In genomic region chr4:54498661-54499111, GRCh38 we compare ENCODE assay signal across 12 cellular contexts.
DNase-seq lines count a peak whose midpoint lies in the region; ATAC-seq and TF ChIP-seq lines count a peak whose summit lies in the region.
"Had no signal": no experiment of that assay in that cellular context is flagged by ENCODE, and none has a peak within 500 bp of the region (broad histone marks: within the 10 kb centered on the region; RNA-seq: fewer than 3 reads in every experiment).

No MANE protein-coding gene starts in this region.

- H3K9me2 ChIP-seq in SK-N-SH, result no peaks in the 10 kb centered on the region

- peak overlapping the region; percentile 75 for H3K27ac Mint-ChIP-seq in HFFc6

- peaks cover 10% of the 10 kb centered on the region for H3F3A ChIP-seq in SK-N-SH (replicated peaks; ENCODE audit: insufficient read depth)

- H3K4me3 ChIP-seq in SK-N-SH (ENCODE audit: low read depth in 2 of 2, low read length in 1 of 2), result no peak overlapping the region
- no peak overlapping the region for H3K4me3 ChIP-seq in skeletal muscle satellite cell (ENCODE audit: low read length)
- H3K4me3 ChIP-seq: ascending aorta, lower lobe of right lung, tibial nerve had no signal

- peaks cover 45% of the 10 kb centered on the region for H3K4me1 Mint-ChIP-seq in HFFc6 (ENCODE audit: low read depth)

- TF ChIP-seq RAD21 in SK-N-SH (IDR thresholded peaks at IDR 0.05; ENCODE audit: low read length), result no peak

- peaks cover 8% of the 10 kb centered on the region; the same call in 1 of the 2 replicates for H3K27me3 Mint-ChIP-seq in HFFc6 (ENCODE audit: insufficient read depth)

- TF ChIP-seq EP300 in SK-N-SH (IDR thresholded peaks at IDR 0.05; ENCODE audit: borderline replicate concordance in 1 of 2, low read depth in 1 of 2, low read length in 1 of 2), result no peak

- CTCF ChIA-PET in SK-N-SH (lab: Yijun Ruan, JAX), result interaction anchor here (0.7 to 1.1 kb wide), 2 partner anchors 28 to 474 kb away, joined by 3 read pairs; no protein-coding TSS in a partner anchor

- H3K27ac ChIP-seq in SK-N-SH (ENCODE audit: low read depth in 2 of 2, low read length in 1 of 2), result peak overlapping the region in 1 of 2 experiments; percentile 73; a peak in 2 of 4 replicates
- H3K27ac ChIP-seq: ascending aorta, lower lobe of right lung, tibial nerve had no signal

- ATAC-seq in GM21723 (IDR thresholded peaks at IDR 0.05; ENCODE audit: unreplicated experiment) (no peak), HG03159 (IDR thresholded peaks at IDR 0.05; ENCODE audit: unreplicated experiment) (no peak)
- ATAC-seq: lower lobe of right lung had no signal

- H3K36me3 Mint-ChIP-seq in HFFc6 (ENCODE audit: low read depth), result no peaks in the 10 kb centered on the region; the same call in 1 of the 2 replicates

- H3K79me2 ChIP-seq in SK-N-SH (ENCODE audit: insufficient read depth), result no peaks in the 10 kb centered on the region

- H3K36me3 ChIP-seq in SK-N-SH (replicated peaks in 1 of 2; ENCODE audit: control insufficient read depth in 1 of 2, insufficient read depth in 2 of 2, low read length in 1 of 2) (no peaks in the 10 kb centered on the region), skeletal muscle satellite cell (ENCODE audit: insufficient read depth, low read length) (no peaks in the 10 kb centered on the region)
- H3K36me3 ChIP-seq: ascending aorta, lower lobe of right lung, tibial nerve had no signal

- H3K27me3 ChIP-seq in SK-N-SH (ENCODE audit: insufficient read depth) (no peaks in the 10 kb centered on the region), skeletal muscle satellite cell (ENCODE audit: control insufficient read depth, insufficient read depth, low read length) (no peaks in the 10 kb centered on the region)
- H3K27me3 ChIP-seq: ascending aorta, tibial nerve had no signal

- no peak overlapping the region for H3K4me3 Mint-ChIP-seq in HFFc6

- DNase-seq in HFFc6 (peak; percentile 60), SK-N-SH (no peak), fibroblast of peridontal ligament (ENCODE audit: extremely low read depth) (peak; percentile 70), NCI-H1930 (lab: John Stamatoyannopoulos, UW) (no peak), NCI-H2081 treated with DMSO at 0.1 percent for 48 hours (lab: John Stamatoyannopoulos, UW) (no peak)
- DNase-seq: activated CD8-positive, alpha-beta memory T cell treated with anti-CD3 and anti-CD28 coated beads, Interleukin-2, amount 50 U/mL, for 48 hours; lower lobe of right lung had no signal

- no peak overlapping the region for H2AFZ ChIP-seq in SK-N-SH (ENCODE audit: low read depth)

- H4K20me1 ChIP-seq in SK-N-SH (ENCODE audit: insufficient read depth), result no peaks in the 10 kb centered on the region

- POLR2A ChIA-PET in SK-N-SH (lab: Yijun Ruan, JAX), result no interaction called here

- no peaks in the 10 kb centered on the region for H3K9me3 Mint-ChIP-seq in HFFc6

- WGBS in SK-N-SH (ENCODE audit: low lambda C conversion rate), result 0% methylated on average over 1 of the region's 1 CpG

- H3K4me1 ChIP-seq in SK-N-SH (ENCODE audit: control insufficient read depth in 1 of 2, insufficient read depth in 2 of 2, low read depth in 1 of 2, low read length in 1 of 2) (peaks cover 0 to 23% of the 10 kb centered on the region in 2 experiments; a peak in 1 of 4 replicates), skeletal muscle satellite cell (ENCODE audit: control insufficient read depth, insufficient read depth, low read length) (peaks cover 22% of the 10 kb centered on the region)
- H3K4me1 ChIP-seq: ascending aorta, lower lobe of right lung, tibial nerve had no signal

- TF ChIP-seq CTCF in HFFc6 (IDR thresholded peaks at IDR 0.05), result no peak
- TF ChIP-seq CTCF in SK-N-SH (IDR thresholded peaks at IDR 0.05), result no peak

- peak overlapping the region; percentile 27 for H3K4me2 ChIP-seq in SK-N-SH
- peak overlapping the region; percentile 39 for H3K4me2 ChIP-seq in skeletal muscle satellite cell (ENCODE audit: low read length)

- peak overlapping the region; percentile 44; the same call in 1 of the 2 replicates for H3K9ac ChIP-seq in SK-N-SH
- H3K9ac ChIP-seq in skeletal muscle satellite cell (ENCODE audit: low read depth, low read length), result peak overlapping the region; percentile 58

- H3K9me3 ChIP-seq in SK-N-SH (no peaks in the 10 kb centered on the region), skeletal muscle satellite cell (replicated peaks; ENCODE audit: low read length) (no peaks in the 10 kb centered on the region)
- H3K9me3 ChIP-seq: ascending aorta, lower lobe of right lung, tibial nerve had no signal

TF ChIP-seq in SK-N-SH, 30 proteins besides CTCF, POLR2A, EP300 and RAD21:
- peak; percentile 40; the same call in 1 of the 2 replicates for TF ChIP-seq FOSL2 (IDR thresholded peaks at IDR 0.05; ENCODE audit: borderline replicate concordance, low read depth)
- TF ChIP-seq POLR2AphosphoS5 (IDR thresholded peaks at IDR 0.05; ENCODE audit: low read depth, low read length), result no peak
- TF ChIP-seq, protein P1, sequence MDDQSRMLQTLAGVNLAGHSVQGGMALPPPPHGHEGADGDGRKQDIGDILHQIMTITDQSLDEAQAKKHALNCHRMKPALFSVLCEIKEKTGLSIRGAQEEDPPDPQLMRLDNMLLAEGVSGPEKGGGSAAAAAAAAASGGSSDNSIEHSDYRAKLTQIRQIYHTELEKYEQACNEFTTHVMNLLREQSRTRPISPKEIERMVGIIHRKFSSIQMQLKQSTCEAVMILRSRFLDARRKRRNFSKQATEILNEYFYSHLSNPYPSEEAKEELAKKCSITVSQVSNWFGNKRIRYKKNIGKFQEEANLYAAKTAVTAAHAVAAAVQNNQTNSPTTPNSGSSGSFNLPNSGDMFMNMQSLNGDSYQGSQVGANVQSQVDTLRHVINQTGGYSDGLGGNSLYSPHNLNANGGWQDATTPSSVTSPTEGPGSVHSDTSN (IDR thresholded peaks at IDR 0.05), result peak; percentile 92
- TF ChIP-seq NFIC (IDR thresholded peaks at IDR 0.05; ENCODE audit: borderline replicate concordance), result peak; percentile 37; the same call in 1 of the 2 replicates
- 0 out of 2 replicates have a peak, but pooled peaks have one; percentile 16 for TF ChIP-seq TEAD4 (IDR thresholded peaks at IDR 0.05; ENCODE audit: borderline replicate concordance, insufficient read depth)
- peak; percentile 40; the same call in 1 of the 2 replicates for TF ChIP-seq JUND (IDR thresholded peaks at IDR 0.05)

Comparison
In these comparisons a context has a peak if more than half of its experiments do, and no peak if none do; other contexts are left out.
1. DNase-seq: peak in HFFc6 (single experiment) and fibroblast of peridontal ligament (single experiment); none in SK-N-SH (single experiment), NCI-H1930 (0 of 2) and NCI-H2081 treated with DMSO at 0.1 percent for 48 hours (single experiment).